ENCODE assay signal across 7 cellular contexts in the genomic region with DNA sequence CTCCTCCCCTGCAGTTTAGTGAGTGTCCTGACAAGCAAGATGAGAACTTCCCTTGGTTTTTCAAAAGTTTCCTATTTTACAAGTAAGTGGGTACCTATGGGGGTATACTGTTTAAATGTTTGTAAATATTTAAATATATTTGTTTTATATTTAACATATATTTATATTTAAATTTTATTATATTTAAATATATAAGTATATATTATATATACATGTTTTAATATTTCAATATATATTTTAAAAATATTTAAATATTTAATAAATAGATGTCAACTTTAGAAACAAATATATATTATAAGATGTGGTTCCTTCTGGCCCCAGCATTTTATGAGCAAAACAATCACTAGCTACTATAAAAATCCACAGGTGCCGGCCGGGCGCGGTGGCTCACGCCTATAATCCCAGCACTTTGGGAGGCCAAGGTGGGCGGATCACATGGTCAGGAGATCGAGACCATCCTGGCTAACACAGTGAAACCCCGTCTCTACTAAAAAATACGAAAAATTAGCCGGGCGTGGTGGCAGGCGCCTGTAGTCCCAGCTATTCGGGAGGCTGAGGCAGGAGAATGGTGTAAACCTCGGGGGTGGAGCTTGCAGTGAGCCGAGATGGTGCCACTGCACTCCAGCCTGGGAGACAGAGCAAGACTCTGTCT. TPM values are rescaled to one million over a fixed set of nuclear protein-coding genes. Genes with fewer than 3 reads are reported as not detected.
"Had no signal": no experiment of that assay in that cellular context is flagged by ENCODE, and none has a peak within 500 bp of the region (broad histone marks: within the 10 kb centered on the region; RNA-seq: fewer than 3 reads in every experiment).

No MANE protein-coding gene starts in this region.

RNA-seq across cellular contexts. Expression of a gene that starts 28.7 kb away (rescaled TPM):
- total RNA-seq: activated CD4-positive, alpha-beta memory T cell treated with anti-CD3 and anti-CD28 coated beads for 36 hours; activated CD4-positive, alpha-beta T cell treated with anti-CD3 and anti-CD28 coated beads, Interleukin-2, amount 10 ng/mL, durations not matched to agents 7 days and 5 days; activated T-cell treated with anti-CD3 and anti-CD28 coated beads, Interleukin-2, amount 50 U/mL, for 4 hours; IMR-90; LHCN-M2; M059J; SK-MEL-5 had no signal
- polyA plus RNA-seq: IMR-90 had no signal
